ENCODE assay signal across 19 cellular contexts in the genomic region with DNA sequence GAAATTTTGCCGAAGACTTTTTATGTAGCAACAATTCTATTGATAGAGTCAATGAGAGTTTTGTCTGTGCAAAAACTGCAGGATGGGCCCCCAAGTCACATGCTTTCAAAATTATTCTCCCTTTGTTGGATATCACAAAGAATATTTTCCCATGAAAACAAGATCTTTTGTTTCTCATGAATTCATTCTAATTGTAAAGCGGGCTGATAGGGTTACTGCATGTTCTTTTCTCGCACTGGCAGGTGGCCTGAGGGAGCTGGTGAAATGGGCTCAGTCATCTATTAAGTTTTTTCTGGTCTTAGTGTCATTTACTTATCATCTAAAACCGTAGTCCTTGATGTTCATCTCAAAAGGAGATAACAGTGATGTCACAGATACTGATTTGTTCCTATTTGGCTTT.
"Had no signal": no experiment of that assay in that cellular context is flagged by ENCODE, and none has a peak within 500 bp of the region (broad histone marks: within the 10 kb centered on the region; RNA-seq: fewer than 3 reads in every experiment).

No MANE protein-coding gene starts in this region.

- H3K4me1 ChIP-seq: breast epithelium, heart right ventricle, neural progenitor cell, sigmoid colon, upper lobe of left lung had no signal

- H3K27ac ChIP-seq: breast epithelium, coronary artery, epithelial cell of prostate, heart right ventricle, neural progenitor cell, sigmoid colon, upper lobe of left lung had no signal

- H3K27ac Mint-ChIP-seq: activated CD4-positive, alpha-beta T cell treated with anti-CD3 and anti-CD28 coated beads, Interleukin-2, amount 10 ng/mL, durations not matched to agents 24 days and 14 days; activated CD8-positive, alpha-beta T cell treated with anti-CD3 and anti-CD28 coated beads for 36 hours; activated naive CD4-positive, alpha-beta T cell treated with anti-CD3 and anti-CD28 coated beads, Interleukin-2, amount 50 U/mL, for 72 hours; activated T-cell treated with anti-CD3 and anti-CD28 coated beads, Interleukin-2, amount 50 U/mL, for 24 hours; activated T-helper 17 cell treated with anti-CD3 and anti-CD28 coated beads, Interleukin-2, amount 50 U/mL, for 72 hours; neural progenitor cell; stimulated activated memory B cell treated with anti-CD40 and anti-IgM and Interleukin-4, amounts not matched to agents 10 μg/mL and 1 μg/mL and 100 μg/mL, for 72 hours had no signal

- H3K4me2 ChIP-seq: neural progenitor cell, smooth muscle cell had no signal

- H2AFZ ChIP-seq: neural progenitor cell had no signal

- DNase-seq: activated CD4-positive, alpha-beta T cell treated with anti-CD3 and anti-CD28 coated beads, Interleukin-2, amount 10 ng/mL, durations not matched to agents 24 days and 14 days; activated CD8-positive, alpha-beta T cell treated with anti-CD3 and anti-CD28 coated beads for 36 hours; activated T-cell treated with anti-CD3 and anti-CD28 coated beads, Interleukin-2, amount 50 U/mL, for 24 hours; heart right ventricle; naive thymus-derived CD8-positive, alpha-beta T cell; retina; sigmoid colon; stimulated activated CD4-positive, alpha-beta T cell treated with anti-CD3 and anti-CD28 coated beads, Interleukin-15, amount 100 ng/mL, for 24 hours; upper lobe of left lung had no signal

- H3K4me3 ChIP-seq: breast epithelium, coronary artery, heart right ventricle, lung, neural progenitor cell, sigmoid colon, smooth muscle cell, upper lobe of left lung had no signal

- ATAC-seq: activated naive CD4-positive, alpha-beta T cell treated with anti-CD3 and anti-CD28 coated beads, Interleukin-2, amount 50 U/mL, for 72 hours; activated T-helper 17 cell treated with anti-CD3 and anti-CD28 coated beads, Interleukin-2, amount 50 U/mL, for 72 hours; heart right ventricle; left lobe of liver; naive thymus-derived CD8-positive, alpha-beta T cell; stimulated activated memory B cell treated with anti-CD40 and anti-IgM and Interleukin-4, amounts not matched to agents 10 μg/mL and 1 μg/mL and 100 μg/mL, for 72 hours had no signal

- H3K9me3 Mint-ChIP-seq: activated CD8-positive, alpha-beta T cell treated with anti-CD3 and anti-CD28 coated beads for 36 hours; activated naive CD4-positive, alpha-beta T cell treated with anti-CD3 and anti-CD28 coated beads, Interleukin-2, amount 50 U/mL, for 72 hours; activated T-cell treated with anti-CD3 and anti-CD28 coated beads, Interleukin-2, amount 50 U/mL, for 24 hours; activated T-helper 17 cell treated with anti-CD3 and anti-CD28 coated beads, Interleukin-2, amount 50 U/mL, for 72 hours; naive thymus-derived CD8-positive, alpha-beta T cell; stimulated activated memory B cell treated with anti-CD40 and anti-IgM and Interleukin-4, amounts not matched to agents 10 μg/mL and 1 μg/mL and 100 μg/mL, for 72 hours had no signal

- H3K36me3 ChIP-seq: breast epithelium, heart right ventricle, neural progenitor cell, sigmoid colon, upper lobe of left lung had no signal

- H3K36me3 Mint-ChIP-seq: activated naive CD4-positive, alpha-beta T cell treated with anti-CD3 and anti-CD28 coated beads, Interleukin-2, amount 50 U/mL, for 72 hours; naive thymus-derived CD8-positive, alpha-beta T cell; neural progenitor cell; stimulated activated memory B cell treated with anti-CD40 and anti-IgM and Interleukin-4, amounts not matched to agents 10 μg/mL and 1 μg/mL and 100 μg/mL, for 72 hours had no signal

- H3K27me3 Mint-ChIP-seq: activated CD4-positive, alpha-beta T cell treated with anti-CD3 and anti-CD28 coated beads, Interleukin-2, amount 10 ng/mL, durations not matched to agents 24 days and 14 days; activated CD8-positive, alpha-beta T cell treated with anti-CD3 and anti-CD28 coated beads for 36 hours; activated T-helper 17 cell treated with anti-CD3 and anti-CD28 coated beads, Interleukin-2, amount 50 U/mL, for 72 hours; naive thymus-derived CD8-positive, alpha-beta T cell; stimulated activated memory B cell treated with anti-CD40 and anti-IgM and Interleukin-4, amounts not matched to agents 10 μg/mL and 1 μg/mL and 100 μg/mL, for 72 hours had no signal

- H3K9me3 ChIP-seq: breast epithelium, heart right ventricle, sigmoid colon, upper lobe of left lung had no signal

- H3K4me3 Mint-ChIP-seq: activated CD4-positive, alpha-beta T cell treated with anti-CD3 and anti-CD28 coated beads, Interleukin-2, amount 10 ng/mL, durations not matched to agents 24 days and 14 days; activated CD8-positive, alpha-beta T cell treated with anti-CD3 and anti-CD28 coated beads for 36 hours; activated T-cell treated with anti-CD3 and anti-CD28 coated beads, Interleukin-2, amount 50 U/mL, for 24 hours; activated T-helper 17 cell treated with anti-CD3 and anti-CD28 coated beads, Interleukin-2, amount 50 U/mL, for 72 hours; neural progenitor cell; stimulated activated memory B cell treated with anti-CD40 and anti-IgM and Interleukin-4, amounts not matched to agents 10 μg/mL and 1 μg/mL and 100 μg/mL, for 72 hours had no signal
